Comparison of ENCODE assay signal across 8 cellular contexts in genomic region chr2:16665746-16666452, GRCh38. TPM values are rescaled to one million over a fixed set of nuclear protein-coding genes. Genes with fewer than 3 reads are reported as not detected.
DNase-seq lines count a peak whose midpoint lies in the region; ATAC-seq and TF ChIP-seq lines count a peak whose summit lies in the region.

TSS of gene CYRIA (minus strand) at chr2:16665834. CDS start at chr2:16588119, 77,715 bp downstream.

- H3K36me3 ChIP-seq in mammary epithelial cell (ENCODE audit: insufficient read depth, low read length) = no peaks in the 10 kb centered on the region
- H3K36me3 ChIP-seq in spleen = peaks cover 0 to 2% (median 0%) of the 10 kb centered on the region in 6 donors

- peak within 1 kb of the TSS; percentile 85 for H2AFZ ChIP-seq in mammary epithelial cell (ENCODE audit: low read depth, low read length)

- no peaks in the 10 kb centered on the region for H3K79me2 ChIP-seq in mammary epithelial cell (ENCODE audit: insufficient read depth, low read length)

- H3K27ac ChIP-seq in mammary epithelial cell (ENCODE audit: insufficient read depth, low read depth, low read length) (no peak within 1 kb of the TSS), spleen (peak within 1 kb of the TSS; percentile 32 to 95 (median 86))

- no peaks in the 10 kb centered on the region for H3K9me3 Mint-ChIP-seq in T-helper 2 cell treated with Interferon-gamma antibody and Interleukin-4, amounts not matched to agents 5 μg/mL and 100 μg/mL, for 36 hours

- peaks cover 24% of the 10 kb centered on the region for H3K4me1 Mint-ChIP-seq in T-helper 2 cell treated with Interferon-gamma antibody and Interleukin-4, amounts not matched to agents 5 μg/mL and 100 μg/mL, for 36 hours (ENCODE audit: low read depth)

- no peak within 1 kb of the TSS for H3K9ac ChIP-seq in mammary epithelial cell (ENCODE audit: insufficient read depth, low read length)

- 89% methylated on average over 3 of the region's 54 CpGs for WGBS in mammary epithelial cell (ENCODE audit: low coverage, missing lambda C conversion rate)
- 5 to 10% (median 6%) methylated on average over 18 to 44 of the region's 54 CpGs for WGBS in spleen, 5 donors

- no peak for TF ChIP-seq POLR2A in spleen (IDR thresholded peaks at IDR 0.05)

- H3K36me3 Mint-ChIP-seq in T-helper 2 cell treated with Interferon-gamma antibody and Interleukin-4, amounts not matched to agents 5 μg/mL and 100 μg/mL, for 36 hours (ENCODE audit: low read depth) = no peaks in the 10 kb centered on the region

- H3K4me3 ChIP-seq in AG04449 (ENCODE audit: low read depth, low read length) (peak within 1 kb of the TSS; percentile 49), mammary epithelial cell (replicated peaks in 1 of 3; ENCODE audit: insufficient read depth in 1 of 3, low read depth in 2 of 3, low read length in 3 of 3) (peak within 1 kb of the TSS; percentile 43 to 63 (median 58)), spleen (peak within 1 kb of the TSS; percentile 60 to 80 (median 66))

- in situ Hi-C loops in mammary epithelial cell (cut with MboI; ENCODE audit: low sequenced_read_pairs in 2 of 2) = no loop called here

- H3K27ac Mint-ChIP-seq in T-helper 2 cell treated with Interferon-gamma antibody and Interleukin-4, amounts not matched to agents 5 μg/mL and 100 μg/mL, for 36 hours = peak within 1 kb of the TSS; percentile 70

- peaks cover 7% of the 10 kb centered on the region for H3K27me3 ChIP-seq in mammary epithelial cell (ENCODE audit: insufficient read depth, low read length)
- peaks cover 0 to 19% (median 0%) of the 10 kb centered on the region in 7 donors for H3K27me3 ChIP-seq in spleen (replicated peaks in 1 of 7)

- intact Hi-C loops in mammary epithelial cell (cut with micrococcal nuclease) (loop anchor here (5.0 kb wide), 1 partner anchor 44 kb away; no protein-coding TSS in a partner anchor), spleen (cut with DNase I; ENCODE audit: low total_unique reads) (no loop called here)

- peaks cover 45% of the 10 kb centered on the region for H3K27me3 Mint-ChIP-seq in T-helper 2 cell treated with Interferon-gamma antibody and Interleukin-4, amounts not matched to agents 5 μg/mL and 100 μg/mL, for 36 hours (ENCODE audit: low read depth)

- ATAC-seq in GM19324 (IDR thresholded peaks at IDR 0.05; ENCODE audit: low FRiP score, unreplicated experiment) (peak; percentile 73), HG03457 (IDR thresholded peaks at IDR 0.05; ENCODE audit: unreplicated experiment) (peak; percentile 57)

- H4K20me1 ChIP-seq in mammary epithelial cell (ENCODE audit: insufficient read depth, low read length) = no peaks in the 10 kb centered on the region

- no peak for DNase-seq in AG04449 (ENCODE audit: low read depth, low spot score)
- peak; percentile 61 for DNase-seq in T-helper 2 cell treated with Interferon-gamma antibody and Interleukin-4, amounts not matched to agents 5 μg/mL and 100 μg/mL, for 36 hours (ENCODE audit: low spot score)
- peak; percentile 36 for DNase-seq in mammary epithelial cell
- peak; percentile 81 for DNase-seq in islet precursor cell
- peak; percentile 95 for DNase-seq in spleen
- DNase-seq in NCI-H2107 treated with DMSO at 0.1 percent for 48 hours (lab: John Stamatoyannopoulos, UW; ENCODE audit: unreplicated experiment) = no peak

- peak within 1 kb of the TSS; percentile 93 for H3K4me2 ChIP-seq in mammary epithelial cell (ENCODE audit: insufficient read depth, low read depth, low read length)

- POLR2A ChIA-PET in AG04449 (lab: Yijun Ruan, JAX) = no interaction called here

- CTCF ChIA-PET in AG04449 (lab: Yijun Ruan, JAX) (no interaction called here), mammary epithelial cell (lab: Charles Lee; ENCODE audit: low non-redundant PET) (no interaction called here)

- TF ChIP-seq CTCF in AG04449 (IDR thresholded peaks at IDR 0.05; ENCODE audit: insufficient read depth, low read length, missing control alignments) (no peak), mammary epithelial cell (conservative IDR thresholded peaks at IDR 0.05 in 1 of 2, IDR thresholded peaks at IDR 0.05 in 1 of 2; ENCODE audit: extremely low read depth in 1 of 2, insufficient read depth in 1 of 2, low read depth in 1 of 2, low read length in 2 of 2) (no peak), spleen (IDR thresholded peaks at IDR 0.05 in 8 of 11, conservative IDR thresholded peaks at IDR 0.05 in 3 of 11) (no peak)

- H3K9me3 ChIP-seq in mammary epithelial cell (replicated peaks; ENCODE audit: insufficient read depth, low read length) (no peaks in the 10 kb centered on the region), spleen (no peaks in the 10 kb centered on the region)

- no TSS peak for BruUV-seq in mammary epithelial cell (replicated peaks; lab: Mats Ljungman, UMichigan)

- dilution Hi-C loops in mammary epithelial cell (cut with HindIII; ENCODE audit: low sequenced_read_pairs) = loop anchor here (5.0 kb wide), 2 partner anchors 46 to 76 kb away; no protein-coding TSS in a partner anchor

- peak within 1 kb of the TSS; percentile 88 for H3K4me3 Mint-ChIP-seq in T-helper 2 cell treated with Interferon-gamma antibody and Interleukin-4, amounts not matched to agents 5 μg/mL and 100 μg/mL, for 36 hours

- H3K4me1 ChIP-seq in mammary epithelial cell (ENCODE audit: insufficient read depth, low read length) = peaks cover 6% of the 10 kb centered on the region
- peaks cover 32 to 58% (median 50%) of the 10 kb centered on the region in 6 donors for H3K4me1 ChIP-seq in spleen

RNA-seq across cellular contexts. Expression of gene CYRIA, which starts in this region (rescaled TPM):
- 1 to 10 TPM; 1.1 to 2.0 TPM for total RNA-seq in mammary epithelial cell
- 0.62 TPM for polyA plus RNA-seq in mammary epithelial cell
- polyA minus RNA-seq in mammary epithelial cell = 3.7 TPM
- total RNA-seq in spleen = 10 to 100 TPM; 50.5 to 87.9 (median 75.5) TPM
- 10 to 100 TPM; 11.1 to 16.4 (median 13.2) TPM for polyA plus RNA-seq in spleen

Comparison
In these comparisons a context has a peak if more than half of its experiments do, and no peak if none do; other contexts are left out.
1. RNA of gene CYRIA (total RNA-seq): 50.5 to 87.9 TPM in spleen; 1.1 to 2.0 TPM in mammary epithelial cell; every median in the first group is over 10 times any median in the second.
2. DNase-seq: peak in T-helper 2 cell treated with Interferon-gamma antibody and Interleukin-4, amounts not matched to agents 5 μg/mL and 100 μg/mL, for 36 hours (single experiment), mammary epithelial cell (single experiment), islet precursor cell (single experiment) and spleen (single experiment); none in AG04449 (single experiment) and NCI-H2107 treated with DMSO at 0.1 percent for 48 hours (single experiment).
3. Peak in every context shown above with its lines, with median percentiles within 50 percentile points of each other: H3K4me3 ChIP-seq.